ENCODE assay signal across 8 cellular contexts in the genomic region with DNA sequence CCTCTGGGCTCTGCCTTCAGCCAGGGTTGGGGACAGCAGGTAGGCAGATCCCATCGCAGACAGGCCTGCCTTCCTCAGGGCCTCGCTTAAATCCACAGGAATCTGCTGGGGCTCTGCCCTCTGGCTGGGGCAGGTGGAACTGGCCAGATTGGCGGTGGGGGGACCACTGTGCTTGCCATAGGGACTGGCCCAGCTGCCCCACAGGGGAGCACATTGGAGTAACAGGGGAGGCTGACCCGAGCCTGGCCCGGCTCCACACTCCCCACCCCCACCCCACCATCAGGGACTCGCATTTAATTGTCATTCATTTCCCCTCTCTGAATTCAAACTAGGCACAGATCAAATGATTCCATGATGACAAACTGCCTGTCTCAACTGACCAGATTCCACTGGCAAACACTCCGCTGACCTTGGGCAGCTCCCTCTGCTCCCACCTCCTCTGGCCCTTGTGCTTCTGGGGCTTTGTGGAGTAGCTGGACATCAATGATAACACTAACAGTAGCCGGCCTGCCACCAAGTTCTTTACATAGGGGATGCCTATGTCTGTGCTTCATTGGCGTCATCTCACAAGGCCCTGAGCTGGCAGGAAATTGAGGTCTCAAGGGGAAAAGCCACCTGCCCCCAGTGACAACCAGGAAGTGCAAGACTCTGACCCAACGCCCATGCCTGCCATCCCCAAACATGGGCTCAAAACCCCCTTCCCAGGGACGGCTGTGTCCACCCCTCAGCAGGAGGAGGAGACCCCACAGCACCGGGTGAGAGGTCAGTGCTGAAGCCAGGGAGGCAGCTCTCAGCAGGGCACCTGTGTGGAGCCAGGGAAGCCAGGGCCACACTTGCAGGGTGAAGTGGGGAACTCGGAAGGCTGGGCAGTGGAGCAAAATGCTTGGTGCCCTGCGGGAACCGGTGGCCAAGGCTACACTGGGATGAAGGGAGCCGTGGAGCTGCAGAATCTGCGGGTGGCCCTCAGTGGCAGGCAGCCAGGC. TPM values are rescaled to one million over a fixed set of nuclear protein-coding genes. Genes with fewer than 3 reads are reported as not detected.
DNase-seq lines count a peak whose midpoint lies in the region; ATAC-seq and TF ChIP-seq lines count a peak whose summit lies in the region.

No MANE protein-coding gene starts in this region.

- TF ChIP-seq CTCF in GM12875 (IDR thresholded peaks at IDR 0.05; ENCODE audit: borderline replicate concordance, insufficient read depth, low read depth, low read length) (peak; percentile 45; the same call in 1 of the 2 replicates), gastroesophageal sphincter (IDR thresholded peaks at IDR 0.05) (no peak), stomach (IDR thresholded peaks at IDR 0.05) (peak in 1 of 7 experiments; percentile 23)

- peaks cover 49% of the 10 kb centered on the region for H3K27me3 ChIP-seq in gastroesophageal sphincter
- peaks cover 0 to 42% (median 19%) of the 10 kb centered on the region in 3 donors for H3K27me3 ChIP-seq in stomach

- intact Hi-C loops in stomach (cut with DNase I; ENCODE audit: low total_unique reads), result no loop called here

- H3K9me3 ChIP-seq in gastroesophageal sphincter (no peaks in the 10 kb centered on the region), stomach (no peaks in the 10 kb centered on the region)

- H3K27ac ChIP-seq in gastroesophageal sphincter (no peak overlapping the region), stomach (peak overlapping the region in 1 of 5 donors; percentile 42)

- peak; percentile 67 for TF ChIP-seq POLR2A in Raji (IDR thresholded peaks at IDR 0.05; ENCODE audit: insufficient read depth, low read depth, low read length)
- no peak for TF ChIP-seq POLR2A in gastroesophageal sphincter (IDR thresholded peaks at IDR 0.05)
- TF ChIP-seq POLR2A in stomach (IDR thresholded peaks at IDR 0.05), result no peak

- WGBS in gastroesophageal sphincter (ENCODE audit: low coverage in 1 of 2), 2 donors, result 70% methylated on average over 2 of the region's 17 CpGs; no CpG with 5 or more reads in 1 of the 2 donors
- WGBS in stomach, 5 donors, result 71 to 86% (median 85%) methylated on average over 6 to 17 of the region's 17 CpGs

- H3K4me3 ChIP-seq in GM12875 (ENCODE audit: low read depth, low read length), result peak overlapping the region; percentile 74
- no peak overlapping the region for H3K4me3 ChIP-seq in gastroesophageal sphincter
- H3K4me3 ChIP-seq in stomach, result no peak overlapping the region

- H3K4me1 ChIP-seq in gastroesophageal sphincter, result peaks cover 0 to 23% (median 3%) of the 10 kb centered on the region in 3 donors
- peaks cover 13 to 37% (median 22%) of the 10 kb centered on the region in 4 donors for H3K4me1 ChIP-seq in stomach

- no peaks in the 10 kb centered on the region for H3K36me3 ChIP-seq in gastroesophageal sphincter
- peaks cover 0 to 10% (median 8%) of the 10 kb centered on the region in 4 donors for H3K36me3 ChIP-seq in stomach

- TF ChIP-seq EP300 in gastroesophageal sphincter (IDR thresholded peaks at IDR 0.05), result no peak
- no peak for TF ChIP-seq EP300 in stomach (IDR thresholded peaks at IDR 0.05)

- peak; percentile 78 for DNase-seq in iPS-NIHi7 (ENCODE audit: extremely low spot score)
- DNase-seq in effector CD4-positive, alpha-beta T cell, result no peak
- DNase-seq in stomach, result no peak
- DNase-seq in T-helper 9 cell, result no peak

- ATAC-seq in GM21529 (IDR thresholded peaks at IDR 0.05; ENCODE audit: unreplicated experiment), result peak; percentile 42
- ATAC-seq in gastroesophageal sphincter, result no peak

RNA-seq across cellular contexts. Expression of gene B3GNT7, which starts 2.1 kb away (rescaled TPM):
- total RNA-seq in gastroesophageal sphincter (1 to 10 TPM; 3.0 to 5.7 (median 3.6) TPM), stomach (100 to 1,000 TPM in 2 of 5 donors, 10 to 100 TPM in 3; 13.4 to 156 (median 33.8) TPM)
- 1 to 10 TPM; 1.9 to 8.0 (median 6.1) TPM for polyA plus RNA-seq in stomach
